In genomic region chr4:83527671-83528070, GRCh38 we compare ENCODE assay signal across 39 cellular contexts.
"Had no signal": no experiment of that assay in that cellular context is flagged by ENCODE, and none has a peak within 500 bp of the region (broad histone marks: within the 10 kb centered on the region; RNA-seq: fewer than 3 reads in every experiment).

No MANE protein-coding gene starts in this region.

- H3K36me3 ChIP-seq: adrenal gland, ascending aorta, brain microvascular endothelial cell, breast epithelium, cardiac muscle cell had no signal

- H3K36me3 Mint-ChIP-seq: activated naive CD4-positive, alpha-beta T cell treated with anti-CD3 and anti-CD28 coated beads, Interleukin-2, amount 10 ng/mL, durations not matched to agents 7 days and 5 days; activated naive CD4-positive, alpha-beta T cell treated with anti-CD3 and anti-CD28 coated beads, Interleukin-2, amount 50 U/mL, for 24 hours; activated naive CD4-positive, alpha-beta T cell treated with anti-CD3 and anti-CD28 coated beads, Interleukin-2, amount 50 U/mL, for 72 hours; activated naive CD8-positive, alpha-beta T cell treated with anti-CD3 and anti-CD28 coated beads for 36 hours; brain had no signal

- H3K4me3 ChIP-seq: adrenal gland, ascending aorta, body of pancreas, breast epithelium, cardiac muscle cell had no signal

- H3K9me3 Mint-ChIP-seq: activated naive CD4-positive, alpha-beta T cell treated with anti-CD3 and anti-CD28 coated beads for 36 hours; activated naive CD4-positive, alpha-beta T cell treated with anti-CD3 and anti-CD28 coated beads, Interleukin-2, amount 50 U/mL, for 24 hours; activated naive CD4-positive, alpha-beta T cell treated with anti-CD3 and anti-CD28 coated beads, Interleukin-2, amount 50 U/mL, for 72 hours; activated naive CD8-positive, alpha-beta T cell treated with anti-CD3 and anti-CD28 coated beads for 36 hours; activated naive CD8-positive, alpha-beta T cell treated with anti-CD3 and anti-CD28 coated beads, Interleukin-2, amount 10 ng/mL, durations not matched to agents 7 days and 5 days; activated naive CD8-positive, alpha-beta T cell treated with anti-CD3 and anti-CD28 coated beads, Interleukin-2, amount 50 U/mL, for 24 hours; activated T-cell treated with anti-CD3 and anti-CD28 coated beads, Interleukin-2, amount 50 U/mL, for 24 hours; activated T-cell treated with anti-CD3 and anti-CD28 coated beads, Interleukin-2, amount 50 U/mL, for 72 hours; activated T-helper 1 cell treated with anti-CD3 and anti-CD28 coated beads, Interleukin-12 subunit alpha, Interleukin-12 subunit beta, Interleukin-2, Interleukin-4 antibody, amounts not matched to agents 30 ng/mL and 10 ng/mL and 1 ng/mL, durations not matched to agents 14 hours and 24 hours and 36 hours; activated T-helper 17 cell treated with anti-CD3 and anti-CD28 coated beads, Interleukin-2, amount 50 U/mL, for 72 hours; activated T-helper 2 cell treated with anti-CD3 and anti-CD28 coated beads, Interferon-gamma antibody, Interleukin-2, Interleukin-4, amounts not matched to agents 10 μg/mL and 5 μg/mL and 100 μg/mL, durations not matched to agents 14 hours and 24 hours and 36 hours; central memory CD8-positive, alpha-beta T cell had no signal

- H3K4me1 Mint-ChIP-seq: activated naive CD4-positive, alpha-beta T cell treated with anti-CD3 and anti-CD28 coated beads, Interleukin-2, amount 10 ng/mL, durations not matched to agents 7 days and 5 days; activated naive CD4-positive, alpha-beta T cell treated with anti-CD3 and anti-CD28 coated beads, Interleukin-2, amount 50 U/mL, for 24 hours; activated naive CD8-positive, alpha-beta T cell treated with anti-CD3 and anti-CD28 coated beads for 36 hours; activated naive CD8-positive, alpha-beta T cell treated with anti-CD3 and anti-CD28 coated beads, Interleukin-2, amount 10 ng/mL, durations not matched to agents 7 days and 5 days; activated naive CD8-positive, alpha-beta T cell treated with anti-CD3 and anti-CD28 coated beads, Interleukin-2, amount 50 U/mL, for 24 hours; activated T-helper 17 cell treated with anti-CD3 and anti-CD28 coated beads, Interleukin-2, amount 50 U/mL, for 72 hours; brain; central memory CD8-positive, alpha-beta T cell had no signal

- H3K27ac ChIP-seq: adrenal gland, ascending aorta, body of pancreas, brain microvascular endothelial cell, breast epithelium, cardiac muscle cell had no signal

- H3K27me3 ChIP-seq: adrenal gland, ascending aorta, body of pancreas, brain microvascular endothelial cell, breast epithelium had no signal

- H3K9me3 ChIP-seq: adrenal gland, ascending aorta, body of pancreas had no signal

- ATAC-seq: activated naive CD4-positive, alpha-beta T cell treated with anti-CD3 and anti-CD28 coated beads, Interleukin-2, amount 50 U/mL, for 72 hours; activated naive CD8-positive, alpha-beta T cell treated with anti-CD3 and anti-CD28 coated beads, Interleukin-2, amount 50 U/mL, for 24 hours; activated T-cell treated with anti-CD3 and anti-CD28 coated beads, Interleukin-2, amount 50 U/mL, for 72 hours; activated T-helper 17 cell treated with anti-CD3 and anti-CD28 coated beads, Interleukin-2, amount 50 U/mL, for 72 hours; body of pancreas had no signal

- H3K4me1 ChIP-seq: adrenal gland, ascending aorta, body of pancreas, breast epithelium had no signal

- FAIRE-seq: astrocyte, bronchial epithelial cell, colon had no signal

- DNase-seq: activated effector memory CD4-positive, alpha-beta T cell treated with anti-CD3 and anti-CD28 coated beads, Interleukin-2, amount 50 U/mL, for 16 hours; activated effector memory CD4-positive, alpha-beta T cell treated with Interleukin-2 at 50 U/mL for 16 hours; activated gamma-delta T cell; activated gamma-delta T cell treated with Interleukin-2 at 50 U/mL for 16 hours; activated naive CD4-positive, alpha-beta T cell; activated naive CD4-positive, alpha-beta T cell treated with anti-CD3 and anti-CD28 coated beads for 36 hours; activated naive CD4-positive, alpha-beta T cell treated with anti-CD3 and anti-CD28 coated beads, Interleukin-2, amount 10 ng/mL, durations not matched to agents 7 days and 5 days; activated naive CD4-positive, alpha-beta T cell treated with anti-CD3 and anti-CD28 coated beads, Interleukin-2, amount 50 U/mL, for 16 hours; activated naive CD4-positive, alpha-beta T cell treated with Interleukin-2 at 50 U/mL for 16 hours; activated naive CD8-positive, alpha-beta T cell treated with anti-CD3 and anti-CD28 coated beads for 36 hours; activated naive CD8-positive, alpha-beta T cell treated with anti-CD3 and anti-CD28 coated beads, Interleukin-2, amount 10 ng/mL, durations not matched to agents 7 days and 5 days; activated naive CD8-positive, alpha-beta T cell treated with anti-CD3 and anti-CD28 coated beads, Interleukin-2, amount 50 U/mL, for 24 hours; activated T-cell treated with anti-CD3 and anti-CD28 coated beads, Interleukin-2, amount 50 U/mL, for 24 hours; activated T-cell treated with anti-CD3 and anti-CD28 coated beads, Interleukin-2, amount 50 U/mL, for 48 hours; activated T-cell treated with anti-CD3 and anti-CD28 coated beads, Interleukin-2, amount 50 U/mL, for 72 hours; adrenal gland; amniotic stem cell; amygdala; anterior cingulate cortex; aorta; body of pancreas; brain microvascular endothelial cell; caudate nucleus; central memory CD4-positive, alpha-beta T cell; cerebellar nuclear complex had no signal

- H3K4me3 Mint-ChIP-seq: activated naive CD4-positive, alpha-beta T cell treated with anti-CD3 and anti-CD28 coated beads for 36 hours; activated naive CD4-positive, alpha-beta T cell treated with anti-CD3 and anti-CD28 coated beads, Interleukin-2, amount 10 ng/mL, durations not matched to agents 7 days and 5 days; activated naive CD4-positive, alpha-beta T cell treated with anti-CD3 and anti-CD28 coated beads, Interleukin-2, amount 50 U/mL, for 24 hours; activated naive CD8-positive, alpha-beta T cell; activated naive CD8-positive, alpha-beta T cell treated with anti-CD3 and anti-CD28 coated beads for 36 hours; activated naive CD8-positive, alpha-beta T cell treated with anti-CD3 and anti-CD28 coated beads, Interleukin-2, amount 10 ng/mL, durations not matched to agents 7 days and 5 days; activated naive CD8-positive, alpha-beta T cell treated with anti-CD3 and anti-CD28 coated beads, Interleukin-2, amount 50 U/mL, for 24 hours; activated T-cell treated with anti-CD3 and anti-CD28 coated beads, Interleukin-2, amount 50 U/mL, for 24 hours; activated T-cell treated with anti-CD3 and anti-CD28 coated beads, Interleukin-2, amount 50 U/mL, for 72 hours; activated T-helper 1 cell treated with anti-CD3 and anti-CD28 coated beads, Interleukin-12 subunit alpha, Interleukin-12 subunit beta, Interleukin-2, Interleukin-4 antibody, amounts not matched to agents 30 ng/mL and 10 ng/mL and 1 ng/mL, durations not matched to agents 14 hours and 24 hours and 36 hours; activated T-helper 17 cell treated with anti-CD3 and anti-CD28 coated beads, Interleukin-2, amount 50 U/mL, for 72 hours; brain; central memory CD8-positive, alpha-beta T cell had no signal
